ENCODE assay signal across 9 cellular contexts in genomic region chr11:128469220-128469619, GRCh38.
DNase-seq lines count a peak whose midpoint lies in the region; ATAC-seq, FAIRE-seq and TF ChIP-seq lines count a peak whose summit lies in the region.
"Had no signal": no experiment of that assay in that cellular context is flagged by ENCODE, and none has a peak within 500 bp of the region (broad histone marks: within the 10 kb centered on the region; RNA-seq: fewer than 3 reads in every experiment).

No MANE protein-coding gene starts in this region.

- no peak overlapping the region for H3K4me3 ChIP-seq in DND-41 (ENCODE audit: low read depth in 1 of 2, low read length in 2 of 2)

- H3K79me2 ChIP-seq in DND-41 (ENCODE audit: insufficient read depth, low read length) = peaks cover 74% of the 10 kb centered on the region

- no peak overlapping the region for H3K4me2 ChIP-seq in DND-41 (ENCODE audit: insufficient read depth, low read length)

- H3K27ac ChIP-seq in DND-41 (ENCODE audit: low read length) = peak overlapping the region; percentile 34

- H3K36me3 Mint-ChIP-seq in central memory CD8-positive, alpha-beta T cell (ENCODE audit: insufficient read depth) = peaks cover 96% of the 10 kb centered on the region

- no peaks in the 10 kb centered on the region for H3K27me3 Mint-ChIP-seq in central memory CD8-positive, alpha-beta T cell

- no peak overlapping the region for H2AFZ ChIP-seq in DND-41 (ENCODE audit: low read depth, low read length)

- no peak for DNase-seq in DND-41
- DNase-seq in GM19239 (ENCODE audit: insufficient read length, low spot score) = peak; percentile 44
- DNase-seq in central memory CD8-positive, alpha-beta T cell (ENCODE audit: low spot score in 2 of 2) = no peak
- no peak for DNase-seq in AML-193 (lab: John Stamatoyannopoulos, UW)
- no peak for DNase-seq in SW480 (ENCODE audit: low spot score)
- no peak for DNase-seq in cerebellum (ENCODE audit: low spot score)
- no peak for DNase-seq in HK-2 (ENCODE audit: unreplicated experiment)

- FAIRE-seq in GM19239 (lab: Jason Lieb, UNC) = peak; percentile 98

- TF ChIP-seq CTCF in DND-41 (IDR thresholded peaks at IDR 0.05; ENCODE audit: borderline replicate concordance, extremely low read depth, low read length, poor library complexity, severe bottlenecking) = no peak

- H3K9me3 ChIP-seq in DND-41 (ENCODE audit: insufficient read depth, low read length, severe bottlenecking) = no peaks in the 10 kb centered on the region

- H3K4me3 Mint-ChIP-seq in central memory CD8-positive, alpha-beta T cell = peak overlapping the region; percentile 79
- H3K4me3 Mint-ChIP-seq: nephron had no signal

- H3K9ac ChIP-seq in DND-41 (ENCODE audit: low read depth, low read length) = no peak overlapping the region

- ATAC-seq in DND-41 (ENCODE audit: insufficient read depth, low read depth) = no peak
- peak; percentile 51 for ATAC-seq in HG03159 (IDR thresholded peaks at IDR 0.05; ENCODE audit: unreplicated experiment)
- ATAC-seq in central memory CD8-positive, alpha-beta T cell (replicated peaks; ENCODE audit: extremely low read depth, poor library complexity, severe bottlenecking) = no peak

- no peaks in the 10 kb centered on the region for H3K27me3 ChIP-seq in DND-41 (ENCODE audit: insufficient read depth, low read length, poor library complexity)

- no peaks in the 10 kb centered on the region for H3K9me3 Mint-ChIP-seq in central memory CD8-positive, alpha-beta T cell
- H3K9me3 Mint-ChIP-seq: nephron had no signal

- H3K4me1 Mint-ChIP-seq in central memory CD8-positive, alpha-beta T cell = peaks cover 97% of the 10 kb centered on the region

- H3K27ac Mint-ChIP-seq in central memory CD8-positive, alpha-beta T cell (ENCODE audit: low read depth) = peak overlapping the region; percentile 99

- H4K20me1 ChIP-seq in DND-41 (ENCODE audit: insufficient read depth, low read length) = peaks cover 14% of the 10 kb centered on the region; the same call in 1 of the 2 replicates

- peaks cover 89% of the 10 kb centered on the region for H3K36me3 ChIP-seq in DND-41 (ENCODE audit: insufficient read depth, low read length)

- H3K4me1 ChIP-seq in DND-41 (ENCODE audit: insufficient read depth, low read length) = peaks cover 42% of the 10 kb centered on the region
